ENCODE assay signal across 9 cellular contexts in genomic region chr7:45089314-45089891, GRCh38. TPM values are rescaled to one million over a fixed set of nuclear protein-coding genes. Genes with fewer than 3 reads are reported as not detected.
DNase-seq lines count a peak whose midpoint lies in the region; ATAC-seq and TF ChIP-seq lines count a peak whose summit lies in the region.
"Had no signal": no experiment of that assay in that cellular context is flagged by ENCODE, and none has a peak within 500 bp of the region (broad histone marks: within the 10 kb centered on the region; RNA-seq: fewer than 3 reads in every experiment).

No MANE protein-coding gene starts in this region.

- no peak for TF ChIP-seq POLR2A in right lobe of liver (IDR thresholded peaks at IDR 0.05)

- peaks cover 0 to 9% of the 10 kb centered on the region in 2 donors for H3K27me3 ChIP-seq in right lobe of liver

- H3K4me1 ChIP-seq in ES-I3 (ENCODE audit: insufficient read depth, low read length) (peaks cover 12% of the 10 kb centered on the region), right lobe of liver (peaks cover 0 to 6% (median 0%) of the 10 kb centered on the region in 4 donors)

- H3K4me3 ChIP-seq in right lobe of liver, result peak overlapping the region; percentile 21 to 29 (median 25)

- DNase-seq in NCI-H2171 (lab: John Stamatoyannopoulos, UW) (peak; percentile 69), ecto neural progenitor cell (ENCODE audit: low spot score) (peak; percentile 91), right lobe of liver (no peak)
- DNase-seq in activated CD8-positive, alpha-beta memory T cell treated with anti-CD3 and anti-CD28 coated beads for 48 hours (ENCODE audit: low read depth in 2 of 3, low spot score in 2 of 3), result peak; percentile 37 to 60 (median 42)
- peak; percentile 60 for DNase-seq in stimulated activated CD4-positive, alpha-beta T cell treated with anti-CD3 and anti-CD28 coated beads, Interleukin-2, amount 100 ng/mL, for 48 hours

- no peak overlapping the region for H3K27ac ChIP-seq in right lobe of liver

- H3K9me3 ChIP-seq in ES-I3 (ENCODE audit: control insufficient read depth, insufficient read depth, low read length), result no peaks in the 10 kb centered on the region
- no peaks in the 10 kb centered on the region for H3K9me3 ChIP-seq in right lobe of liver

- intact Hi-C loops in right lobe of liver (cut with DNase I), result no loop called here

- H3K9ac ChIP-seq in ES-I3 (ENCODE audit: low read depth, low read length), result peak overlapping the region; percentile 71; the same call in 1 of the 2 replicates

- no peak for TF ChIP-seq CTCF in right lobe of liver (IDR thresholded peaks at IDR 0.05)

- ATAC-seq in right lobe of liver (peak in 3 of 4 donors; percentile 5 to 20 (median 17)), GM21526 (IDR thresholded peaks at IDR 0.05; ENCODE audit: low FRiP score, unreplicated experiment) (no peak), HG02970 (IDR thresholded peaks at IDR 0.05; ENCODE audit: low FRiP score, unreplicated experiment) (no peak)

- H3K36me3 ChIP-seq in ES-I3 (ENCODE audit: insufficient read depth, low read length) (no peaks in the 10 kb centered on the region), right lobe of liver (no peaks in the 10 kb centered on the region)

- WGBS in right lobe of liver (ENCODE audit: insufficient coverage, low coverage, low lambda C conversion rate, missing lambda C conversion rate), result 9% methylated on average over 4 of the region's 22 CpGs

RNA-seq across cellular contexts. Expression of gene NACAD, which starts 0.6 kb away (rescaled TPM):
- total RNA-seq in right lobe of liver, result under 1 TPM in 5 of 6 experiments, not detected in 1; 0.09 to 0.42 (median 0.12) TPM
- total RNA-seq: NCI-H460 had no signal

RNA-seq across cellular contexts. Expression of gene TBRG4, which starts 22.1 kb away (rescaled TPM):
- total RNA-seq in right lobe of liver, result 10 to 100 TPM; 33.0 to 57.1 (median 41.7) TPM

Comparison
In these comparisons a context has a peak if more than half of its experiments do, and no peak if none do; other contexts are left out.
1. DNase-seq: peak in NCI-H2171 (single experiment), activated CD8-positive, alpha-beta memory T cell treated with anti-CD3 and anti-CD28 coated beads for 48 hours (3 of 3), ecto neural progenitor cell (single experiment) and stimulated activated CD4-positive, alpha-beta T cell treated with anti-CD3 and anti-CD28 coated beads, Interleukin-2, amount 100 ng/mL, for 48 hours (2 of 2); none in right lobe of liver (0 of 3).
2. ATAC-seq: peak in right lobe of liver (3 of 4); none in GM21526 (single experiment) and HG02970 (single experiment).